ENCODE assay signal across 1 cellular context in the genomic region with DNA sequence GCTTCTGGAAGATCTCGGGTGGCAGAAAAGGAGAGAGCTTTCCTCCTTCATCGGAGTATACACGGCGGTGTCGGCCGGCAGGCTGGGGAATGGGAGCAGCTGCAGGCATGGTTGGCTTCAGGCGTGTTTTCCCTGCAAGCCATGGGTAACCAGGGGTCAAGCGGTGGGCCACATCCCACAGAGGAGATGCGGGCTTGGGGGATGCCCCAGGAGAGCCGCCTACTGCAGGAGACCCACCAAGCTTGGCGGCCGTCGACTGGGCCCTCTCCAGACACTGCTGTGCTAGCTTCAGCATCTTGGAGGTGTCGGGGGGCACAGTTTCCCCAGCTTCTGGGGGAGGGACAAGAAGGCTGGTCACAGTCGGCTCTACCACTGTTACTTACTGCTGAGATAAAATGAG.
TF ChIP-seq lines count a peak whose summit lies in the region.

No MANE protein-coding gene starts in this region.

TF ChIP-seq in IMR-90, 13 proteins besides CTCF, POLR2A, EP300 and RAD21:
- TF ChIP-seq SMC3 (IDR thresholded peaks at IDR 0.05; ENCODE audit: low read depth, low read length) (no peak), BHLHE40 (IDR thresholded peaks at IDR 0.05; ENCODE audit: low read depth, low read length) (no peak), CEBPB (IDR thresholded peaks at IDR 0.05; ENCODE audit: low read depth, low read length) (no peak), RCOR1 (IDR thresholded peaks at IDR 0.05; ENCODE audit: insufficient replicate concordance, low read length) (no peak), RFX5 (IDR thresholded peaks at IDR 0.05; ENCODE audit: low read depth, low read length) (no peak), CHD1 (IDR thresholded peaks at IDR 0.05; ENCODE audit: low read depth, low read length) (no peak)
- TF ChIP-seq, protein P1, sequence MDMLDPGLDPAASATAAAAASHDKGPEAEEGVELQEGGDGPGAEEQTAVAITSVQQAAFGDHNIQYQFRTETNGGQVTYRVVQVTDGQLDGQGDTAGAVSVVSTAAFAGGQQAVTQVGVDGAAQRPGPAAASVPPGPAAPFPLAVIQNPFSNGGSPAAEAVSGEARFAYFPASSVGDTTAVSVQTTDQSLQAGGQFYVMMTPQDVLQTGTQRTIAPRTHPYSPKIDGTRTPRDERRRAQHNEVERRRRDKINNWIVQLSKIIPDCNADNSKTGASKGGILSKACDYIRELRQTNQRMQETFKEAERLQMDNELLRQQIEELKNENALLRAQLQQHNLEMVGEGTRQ (IDR thresholded peaks at IDR 0.05; ENCODE audit: low read depth, low read length), result no peak
